Comparison of ENCODE assay signal across 11 cellular contexts in genomic region chr20:46928580-46929132, GRCh38. TPM values are rescaled to one million over a fixed set of nuclear protein-coding genes. Genes with fewer than 3 reads are reported as not detected.
DNase-seq lines count a peak whose midpoint lies in the region; ATAC-seq and TF ChIP-seq lines count a peak whose summit lies in the region.
"Had no signal": no experiment of that assay in that cellular context is flagged by ENCODE, and none has a peak within 500 bp of the region (broad histone marks: within the 10 kb centered on the region; RNA-seq: fewer than 3 reads in every experiment).

No MANE protein-coding gene starts in this region.

- 40 to 62% methylated on average over 3 to 12 of the region's 12 CpGs for WGBS in esophagus squamous epithelium, 2 donors

- CTCF ChIA-PET in MCF 10A (lab: Yijun Ruan, JAX): interaction anchor here (0.6 to 0.7 kb wide), 3 partner anchors 8 to 197 kb away, joined by 3 to 6 read pairs (median 3); no protein-coding TSS in a partner anchor
- CTCF ChIA-PET in activated naive CD4-positive, alpha-beta T cell treated with anti-CD3 and anti-CD28 coated beads for 36 hours (lab: Charles Lee): interaction anchor here (1.0 kb wide), 1 partner anchor 344 kb away, joined by 4 read pairs; no protein-coding TSS in a partner anchor

- H3K4me3 Mint-ChIP-seq in MCF 10A (ENCODE audit: unreplicated experiment): no peak overlapping the region
- no peak overlapping the region for H3K4me3 Mint-ChIP-seq in activated T-helper 1 cell treated with anti-CD3 and anti-CD28 coated beads, Interleukin-12 subunit alpha, Interleukin-12 subunit beta, Interleukin-2, Interleukin-4 antibody, amounts not matched to agents 30 ng/mL and 10 ng/mL and 1 ng/mL, durations not matched to agents 14 hours and 24 hours and 36 hours
- no peak overlapping the region for H3K4me3 Mint-ChIP-seq in activated naive CD4-positive, alpha-beta T cell treated with anti-CD3 and anti-CD28 coated beads for 36 hours

- no peaks in the 10 kb centered on the region for H3K36me3 Mint-ChIP-seq in MCF 10A (ENCODE audit: insufficient read depth, unreplicated experiment)
- no peaks in the 10 kb centered on the region for H3K36me3 Mint-ChIP-seq in activated T-helper 1 cell treated with anti-CD3 and anti-CD28 coated beads, Interleukin-12 subunit alpha, Interleukin-12 subunit beta, Interleukin-2, Interleukin-4 antibody, amounts not matched to agents 30 ng/mL and 10 ng/mL and 1 ng/mL, durations not matched to agents 14 hours and 24 hours and 36 hours (ENCODE audit: low read depth)
- no peaks in the 10 kb centered on the region for H3K36me3 Mint-ChIP-seq in activated naive CD4-positive, alpha-beta T cell treated with anti-CD3 and anti-CD28 coated beads for 36 hours (ENCODE audit: low read depth)

- TF ChIP-seq POLR2A in breast epithelium (IDR thresholded peaks at IDR 0.05) (no peak), esophagus squamous epithelium (IDR thresholded peaks at IDR 0.05) (no peak)

- H3K9me3 Mint-ChIP-seq in MCF 10A (ENCODE audit: unreplicated experiment): no peaks in the 10 kb centered on the region
- no peaks in the 10 kb centered on the region for H3K9me3 Mint-ChIP-seq in activated T-helper 1 cell treated with anti-CD3 and anti-CD28 coated beads, Interleukin-12 subunit alpha, Interleukin-12 subunit beta, Interleukin-2, Interleukin-4 antibody, amounts not matched to agents 30 ng/mL and 10 ng/mL and 1 ng/mL, durations not matched to agents 14 hours and 24 hours and 36 hours
- H3K9me3 Mint-ChIP-seq in activated naive CD4-positive, alpha-beta T cell treated with anti-CD3 and anti-CD28 coated beads for 36 hours: no peaks in the 10 kb centered on the region

- POLR2A ChIA-PET in MCF 10A (lab: Yijun Ruan, JAX): interaction anchor here (0.6 kb wide), 2 partner anchors 24 to 176 kb away, joined by 4 to 7 read pairs; no protein-coding TSS in a partner anchor

- H3K4me3 ChIP-seq in breast epithelium (peak overlapping the region in 1 of 3 donors; percentile 31), esophagus squamous epithelium (no peak overlapping the region)
- H3K4me3 ChIP-seq: ovary had no signal

- no peaks in the 10 kb centered on the region for H3K36me3 ChIP-seq in breast epithelium
- H3K36me3 ChIP-seq in esophagus squamous epithelium: no peaks in the 10 kb centered on the region
- H3K36me3 ChIP-seq: ovary had no signal

- H3K27ac ChIP-seq in breast epithelium (peak overlapping the region; percentile 63 to 83), esophagus squamous epithelium (peak overlapping the region in 3 of 4 donors; percentile 46 to 65 (median 54))
- H3K27ac ChIP-seq: ovary had no signal

- H3K4me1 Mint-ChIP-seq in MCF 10A (ENCODE audit: insufficient read depth, unreplicated experiment): no peaks in the 10 kb centered on the region
- H3K4me1 Mint-ChIP-seq in activated T-helper 1 cell treated with anti-CD3 and anti-CD28 coated beads, Interleukin-12 subunit alpha, Interleukin-12 subunit beta, Interleukin-2, Interleukin-4 antibody, amounts not matched to agents 30 ng/mL and 10 ng/mL and 1 ng/mL, durations not matched to agents 14 hours and 24 hours and 36 hours (ENCODE audit: low read depth): no peaks in the 10 kb centered on the region
- no peaks in the 10 kb centered on the region for H3K4me1 Mint-ChIP-seq in activated naive CD4-positive, alpha-beta T cell treated with anti-CD3 and anti-CD28 coated beads for 36 hours (ENCODE audit: low read depth)

- BruUV-seq in MCF 10A (replicated peaks; lab: Mats Ljungman, UMichigan): no TSS peak

- no peak overlapping the region for H3K27ac Mint-ChIP-seq in MCF 10A (ENCODE audit: low read depth, unreplicated experiment)
- H3K27ac Mint-ChIP-seq in activated T-helper 1 cell treated with anti-CD3 and anti-CD28 coated beads, Interleukin-12 subunit alpha, Interleukin-12 subunit beta, Interleukin-2, Interleukin-4 antibody, amounts not matched to agents 30 ng/mL and 10 ng/mL and 1 ng/mL, durations not matched to agents 14 hours and 24 hours and 36 hours: no peak overlapping the region
- no peak overlapping the region for H3K27ac Mint-ChIP-seq in activated naive CD4-positive, alpha-beta T cell treated with anti-CD3 and anti-CD28 coated beads for 36 hours

- H3K4me1 ChIP-seq in breast epithelium: peaks cover 4 to 12% of the 10 kb centered on the region in 2 donors
- H3K4me1 ChIP-seq in esophagus squamous epithelium: peaks cover 0 to 47% (median 8%) of the 10 kb centered on the region in 3 donors

- no peaks in the 10 kb centered on the region for H3K27me3 ChIP-seq in breast epithelium
- H3K27me3 ChIP-seq in esophagus squamous epithelium: no peaks in the 10 kb centered on the region
- H3K27me3 ChIP-seq: ovary had no signal

- peaks cover 19% of the 10 kb centered on the region for H3K27me3 Mint-ChIP-seq in MCF 10A (ENCODE audit: insufficient read depth, unreplicated experiment)
- peaks cover 9% of the 10 kb centered on the region for H3K27me3 Mint-ChIP-seq in activated T-helper 1 cell treated with anti-CD3 and anti-CD28 coated beads, Interleukin-12 subunit alpha, Interleukin-12 subunit beta, Interleukin-2, Interleukin-4 antibody, amounts not matched to agents 30 ng/mL and 10 ng/mL and 1 ng/mL, durations not matched to agents 14 hours and 24 hours and 36 hours (ENCODE audit: insufficient read depth)
- H3K27me3 Mint-ChIP-seq in activated naive CD4-positive, alpha-beta T cell treated with anti-CD3 and anti-CD28 coated beads for 36 hours (ENCODE audit: low read depth): peaks cover 10% of the 10 kb centered on the region

- ATAC-seq in HG03342 (IDR thresholded peaks at IDR 0.05; ENCODE audit: unreplicated experiment): no peak

- H3K9me3 ChIP-seq in breast epithelium: no peaks in the 10 kb centered on the region
- no peaks in the 10 kb centered on the region for H3K9me3 ChIP-seq in esophagus squamous epithelium
- H3K9me3 ChIP-seq: ovary had no signal

- peak in 1 of 2 donors; percentile 50 for DNase-seq in breast epithelium (ENCODE audit: low spot score in 2 of 2)
- DNase-seq in MCF 10A (ENCODE audit: unreplicated experiment): no peak
- DNase-seq in esophagus squamous epithelium (lab: John Stamatoyannopoulos, UW): no peak
- peak; percentile 50 for DNase-seq in midbrain (lab: John Stamatoyannopoulos, UW)
- no peak for DNase-seq in activated T-helper 1 cell treated with anti-CD3 and anti-CD28 coated beads, Interleukin-12 subunit alpha, Interleukin-12 subunit beta, Interleukin-2, Interleukin-4 antibody, amounts not matched to agents 30 ng/mL and 10 ng/mL and 1 ng/mL, durations not matched to agents 14 hours and 24 hours and 36 hours (ENCODE audit: low spot score)
- DNase-seq in SHP77 (lab: John Stamatoyannopoulos, UW): no peak
- DNase-seq in activated naive CD4-positive, alpha-beta T cell treated with anti-CD3 and anti-CD28 coated beads for 36 hours: no peak
- DNase-seq: activated T-cell treated with anti-CD3 and anti-CD28 coated beads, Interleukin-2, amount 50 U/mL, for 48 hours; NCI-H1417 treated with DMSO at 0.1 percent for 48 hours; ovary had no signal

- intact Hi-C loops in breast epithelium (cut with DNase I; ENCODE audit: low total_unique reads): no loop called here
- intact Hi-C loops in MCF 10A (cut with micrococcal nuclease): no loop called here
- intact Hi-C loops in esophagus squamous epithelium (cut with DNase I): no loop called here
- intact Hi-C loops in activated T-helper 1 cell treated with anti-CD3 and anti-CD28 coated beads, Interleukin-12 subunit alpha, Interleukin-12 subunit beta, Interleukin-2, Interleukin-4 antibody, amounts not matched to agents 30 ng/mL and 10 ng/mL and 1 ng/mL, durations not matched to agents 14 hours and 24 hours and 36 hours (cut with micrococcal nuclease): no loop called here
- intact Hi-C loops in activated naive CD4-positive, alpha-beta T cell treated with anti-CD3 and anti-CD28 coated beads for 36 hours (cut with micrococcal nuclease): no loop called here

- TF ChIP-seq CTCF in breast epithelium (IDR thresholded peaks at IDR 0.05) (no peak), MCF 10A (IDR thresholded peaks at IDR 0.05; ENCODE audit: unreplicated experiment) (no peak), esophagus squamous epithelium (IDR thresholded peaks at IDR 0.05) (no peak)

RNA-seq across cellular contexts. Expression of gene EYA2, which starts 34.0 kb away (rescaled TPM):
- total RNA-seq in breast epithelium: 10 to 100 TPM in 2 of 3 donors, 1 to 10 TPM in 1; 5.4 to 19.2 (median 12.5) TPM
- total RNA-seq in MCF 10A (2022): 0.12 TPM in 1 of 2 replicates, not detected in the other
- 10 to 100 TPM in 3 of 4 donors, 1 to 10 TPM in 1; 9.7 to 22.1 (median 14.3) TPM for total RNA-seq in esophagus squamous epithelium
- total RNA-seq in activated T-helper 1 cell treated with anti-CD3 and anti-CD28 coated beads, Interleukin-12 subunit alpha, Interleukin-12 subunit beta, Interleukin-2, Interleukin-4 antibody, amounts not matched to agents 30 ng/mL and 10 ng/mL and 1 ng/mL, durations not matched to agents 14 hours and 24 hours and 36 hours: not detected in 2 replicates
- not detected for total RNA-seq in activated naive CD4-positive, alpha-beta T cell treated with anti-CD3 and anti-CD28 coated beads for 36 hours
